1 cellular context compared by ENCODE assay signal in the genomic region with DNA sequence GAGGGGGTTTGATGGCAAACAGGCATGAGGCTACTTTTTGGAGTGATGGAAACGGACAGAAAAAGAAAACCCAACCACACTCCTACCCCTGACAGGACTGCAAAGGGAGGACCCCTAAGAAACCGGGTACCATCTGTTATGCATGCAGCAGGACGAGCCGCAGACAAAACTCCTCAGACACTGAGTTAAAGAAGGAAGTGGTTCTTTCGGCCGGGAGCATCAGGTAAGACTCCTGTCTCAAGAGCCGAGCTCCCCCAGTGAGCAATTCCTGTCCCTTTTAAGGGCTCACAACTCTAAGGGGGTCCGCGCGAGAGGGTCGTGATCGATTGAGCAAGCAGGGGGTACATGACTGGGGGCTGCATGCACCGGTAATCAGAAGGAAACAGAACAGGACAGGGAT.
A peak's percentile ranks its signal among the peaks of the same experiment; 100 is the strongest.
TF ChIP-seq lines count a peak whose summit lies in the region.

No MANE protein-coding gene starts in this region.

TF ChIP-seq in GM12891, 5 proteins besides CTCF, POLR2A, EP300 and RAD21:
- TF ChIP-seq SPI1 (IDR thresholded peaks at IDR 0.05; ENCODE audit: low read depth, low read length), result 0 out of 2 replicates have a peak, but pooled peaks have one; percentile 31
